ENCODE assay signal across 13 cellular contexts in the genomic region with DNA sequence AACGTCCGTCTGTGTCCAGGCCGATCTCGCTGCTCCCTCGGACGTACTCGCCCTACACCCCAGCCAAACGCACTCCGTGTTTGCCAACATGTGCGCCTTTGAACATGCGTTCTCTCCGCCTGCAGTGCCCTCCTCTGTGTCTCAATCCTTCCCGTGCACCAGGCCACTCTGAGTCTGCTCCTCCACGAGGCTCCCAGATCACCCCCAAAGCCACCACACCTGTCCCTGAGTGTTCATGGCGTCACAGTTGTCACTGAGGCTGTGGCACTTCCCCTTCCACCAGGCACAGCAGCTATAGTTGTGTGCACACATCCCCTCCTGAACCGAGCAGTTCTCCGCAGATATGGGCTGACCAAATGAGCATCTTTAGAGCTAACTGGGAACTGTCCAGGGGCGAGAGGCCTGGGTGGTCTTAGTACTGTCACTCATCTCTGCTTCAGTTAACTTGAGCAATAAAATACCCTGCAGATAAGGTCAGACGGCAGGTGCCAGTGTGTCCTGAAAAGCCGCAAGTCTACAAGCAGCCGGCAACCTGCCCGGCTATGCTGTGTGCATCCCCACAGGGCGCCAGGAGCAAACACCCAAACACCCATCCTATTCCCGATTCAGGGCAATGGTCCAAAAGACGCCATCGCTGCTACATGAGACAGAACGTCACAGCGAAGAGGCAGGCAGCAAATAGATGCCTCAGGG. TPM values are rescaled to one million over a fixed set of nuclear protein-coding genes. Genes with fewer than 3 reads are reported as not detected.
DNase-seq lines count a peak whose midpoint lies in the region; ATAC-seq and TF ChIP-seq lines count a peak whose summit lies in the region.
"Had no signal": no experiment of that assay in that cellular context is flagged by ENCODE, and none has a peak within 500 bp of the region (broad histone marks: within the 10 kb centered on the region; RNA-seq: fewer than 3 reads in every experiment).

No MANE protein-coding gene starts in this region.

- 85% methylated on average over 12 of the region's 28 CpGs; no CpG with 5 or more reads in 1 of the 2 experiments for WGBS in IMR-90 (ENCODE audit: extremely low coverage in 2 of 2, insufficient read length in 1 of 2), 2 experiments
- 90 to 91% methylated on average over 23 to 28 of the region's 28 CpGs for WGBS in GM23248 (ENCODE audit: low coverage in 1 of 2, low lambda C conversion rate in 2 of 2, missing lambda C conversion rate in 2 of 2), 2 experiments

- ATAC-seq in IMR-90 (ENCODE audit: low read depth) = no peak
- no peak for ATAC-seq in activated naive CD8-positive, alpha-beta T cell treated with anti-CD3 and anti-CD28 coated beads, Interleukin-2, amount 10 ng/mL, durations not matched to agents 7 days and 5 days (ENCODE audit: low read depth)
- ATAC-seq: HCT116, left lobe of liver, PC-3 had no signal

- dilution Hi-C loops in IMR-90 (cut with HindIII; ENCODE audit: low sequenced_read_pairs, unreplicated experiment) = no loop called here

- peaks cover 32% of the 10 kb centered on the region for H3F3A ChIP-seq in neural progenitor cell (ENCODE audit: low read depth)
- peaks cover 5% of the 10 kb centered on the region for H3F3A ChIP-seq in GM23248 (ENCODE audit: insufficient read depth)

- H3K9me3 Mint-ChIP-seq in activated naive CD8-positive, alpha-beta T cell treated with anti-CD3 and anti-CD28 coated beads, Interleukin-2, amount 10 ng/mL, durations not matched to agents 7 days and 5 days = peaks cover 18% of the 10 kb centered on the region
- peaks cover 11% of the 10 kb centered on the region for H3K9me3 Mint-ChIP-seq in neural progenitor cell

- no peaks in the 10 kb centered on the region for H3K27me3 Mint-ChIP-seq in activated naive CD8-positive, alpha-beta T cell treated with anti-CD3 and anti-CD28 coated beads, Interleukin-2, amount 10 ng/mL, durations not matched to agents 7 days and 5 days
- H3K27me3 Mint-ChIP-seq in neural progenitor cell (ENCODE audit: insufficient read depth, low read depth) = peaks cover 10% of the 10 kb centered on the region

- peaks cover 3 to 78% of the 10 kb centered on the region in 2 experiments for H3K79me1 ChIP-seq in IMR-90 (ENCODE audit: low read depth in 1 of 2, low read length in 2 of 2)

- H3K9me3 ChIP-seq in IMR-90 (ENCODE audit: control insufficient read depth, insufficient read depth, low read length) (no peaks in the 10 kb centered on the region), neural progenitor cell (ENCODE audit: low read depth) (no peaks in the 10 kb centered on the region), GM23248 (ENCODE audit: low read depth) (no peaks in the 10 kb centered on the region)

- H3K27ac ChIP-seq in IMR-90 (ENCODE audit: insufficient read depth, low read length) = no peak overlapping the region
- no peak overlapping the region for H3K27ac ChIP-seq in neural progenitor cell
- no peak overlapping the region for H3K27ac ChIP-seq in GM23248
- H3K27ac ChIP-seq: 22Rv1 had no signal

- no peak overlapping the region for H3K56ac ChIP-seq in IMR-90 (ENCODE audit: extremely low read depth, insufficient read depth, low read length)

- H3K79me2 ChIP-seq in neural progenitor cell (ENCODE audit: low read depth) = no peaks in the 10 kb centered on the region
- H3K79me2 ChIP-seq in GM23248 (ENCODE audit: insufficient read depth) = peaks cover 95% of the 10 kb centered on the region

- peaks cover 9% of the 10 kb centered on the region for H3K4me1 Mint-ChIP-seq in activated naive CD8-positive, alpha-beta T cell treated with anti-CD3 and anti-CD28 coated beads, Interleukin-2, amount 10 ng/mL, durations not matched to agents 7 days and 5 days
- H3K4me1 Mint-ChIP-seq in neural progenitor cell = peaks cover 46% of the 10 kb centered on the region

- H3K4me3 Mint-ChIP-seq in activated naive CD8-positive, alpha-beta T cell treated with anti-CD3 and anti-CD28 coated beads, Interleukin-2, amount 10 ng/mL, durations not matched to agents 7 days and 5 days = no peak overlapping the region
- H3K4me3 Mint-ChIP-seq in neural progenitor cell = peak overlapping the region; percentile 57

- DNase-seq in NCI-H1417 (lab: John Stamatoyannopoulos, UW) (peak in 2 of 3 experiments; percentile 23 to 60), NCI-H1417 treated with DMSO at 0.1 percent for 48 hours (lab: John Stamatoyannopoulos, UW) (no peak), IMR-90 (no peak), neural progenitor cell (ENCODE audit: low spot score) (no peak), middle frontal gyrus (ENCODE audit: extremely low spot score, low spot score) (no peak), GM23248 (no peak)
- peak; percentile 15 for DNase-seq in activated naive CD8-positive, alpha-beta T cell treated with anti-CD3 and anti-CD28 coated beads, Interleukin-2, amount 10 ng/mL, durations not matched to agents 7 days and 5 days
- no peak for DNase-seq in stimulated activated CD4-positive, alpha-beta T cell treated with anti-CD3 and anti-CD28 coated beads, Interleukin-1b, Interleukin-23, amount 100 ng/mL, for 48 hours
- DNase-seq: GF-D8, PC-3 had no signal

- peaks cover 36% of the 10 kb centered on the region for H3K4me1 ChIP-seq in IMR-90 (ENCODE audit: control insufficient read depth, insufficient read depth, low read length)
- peaks cover 8% of the 10 kb centered on the region for H3K4me1 ChIP-seq in neural progenitor cell
- peaks cover 12% of the 10 kb centered on the region for H3K4me1 ChIP-seq in GM23248 (ENCODE audit: insufficient read depth)

- no TSS peak for BruUV-seq in IMR-90 (replicated peaks; lab: Mats Ljungman, UMichigan)

- no peak for TF ChIP-seq POLR2A in IMR-90 (IDR thresholded peaks at IDR 0.05; ENCODE audit: low read depth, low read length)

- H3K4me3 ChIP-seq in IMR-90 (ENCODE audit: insufficient read depth, low read depth, low read length) (no peak overlapping the region), neural progenitor cell (no peak overlapping the region), GM23248 (no peak overlapping the region)

- TF ChIP-seq CTCF in IMR-90 (conservative IDR thresholded peaks at IDR 0.05; ENCODE audit: low read depth, low read length) = no peak
- no peak for TF ChIP-seq CTCF in neural progenitor cell (IDR thresholded peaks at IDR 0.05)

- H2AFZ ChIP-seq in IMR-90 (replicated peaks; ENCODE audit: low read length, poor library complexity) = no peak overlapping the region
- H2AFZ ChIP-seq in neural progenitor cell (replicated peaks) = no peak overlapping the region
- H2AFZ ChIP-seq in GM23248 = no peak overlapping the region

- H3K27ac Mint-ChIP-seq in activated naive CD8-positive, alpha-beta T cell treated with anti-CD3 and anti-CD28 coated beads, Interleukin-2, amount 10 ng/mL, durations not matched to agents 7 days and 5 days = no peak overlapping the region
- H3K27ac Mint-ChIP-seq in neural progenitor cell = peak overlapping the region; percentile 97

- H3K4me2 ChIP-seq in IMR-90 (ENCODE audit: low read depth, low read length) = no peak overlapping the region
- no peak overlapping the region for H3K4me2 ChIP-seq in neural progenitor cell
- H3K4me2 ChIP-seq in GM23248 (ENCODE audit: unreplicated experiment) = no peak overlapping the region

- H3K36me3 Mint-ChIP-seq in activated naive CD8-positive, alpha-beta T cell treated with anti-CD3 and anti-CD28 coated beads, Interleukin-2, amount 10 ng/mL, durations not matched to agents 7 days and 5 days = peaks cover 28% of the 10 kb centered on the region
- H3K36me3 Mint-ChIP-seq in neural progenitor cell = peaks cover 7% of the 10 kb centered on the region

- no peak overlapping the region for H3K18ac ChIP-seq in IMR-90 (ENCODE audit: low read depth, low read length)

- H3K9me1 ChIP-seq in IMR-90 (ENCODE audit: insufficient read depth, low read length) = peaks cover 14% of the 10 kb centered on the region

- no peak overlapping the region for H4K91ac ChIP-seq in IMR-90 (ENCODE audit: insufficient read depth, low read depth, low read length)

- no peak for TF ChIP-seq RAD21 in IMR-90 (IDR thresholded peaks at IDR 0.05; ENCODE audit: low read length)

- no peak overlapping the region for H3K14ac ChIP-seq in IMR-90 (replicated peaks; ENCODE audit: low read depth, low read length)

- intact Hi-C loops in IMR-90 (cut with micrococcal nuclease) = no loop called here

- POLR2A ChIA-PET in IMR-90 (lab: Charles Lee; ENCODE audit: unreplicated experiment) = no interaction called here
- POLR2A ChIA-PET in activated naive CD8-positive, alpha-beta T cell treated with anti-CD3 and anti-CD28 coated beads, Interleukin-2, amount 10 ng/mL, durations not matched to agents 7 days and 5 days (lab: Charles Lee) = no interaction called here

- H3K23ac ChIP-seq in IMR-90 (ENCODE audit: low read depth, low read length) = no peak overlapping the region; the same call in 1 of the 2 replicates

- H2AK9ac ChIP-seq in IMR-90 (replicated peaks; ENCODE audit: low read depth, low read length, poor library complexity) = no peak overlapping the region

- H2BK5ac ChIP-seq in IMR-90 (ENCODE audit: low read depth, low read length, poor library complexity, severe bottlenecking) = no peak overlapping the region

- no peaks in the 10 kb centered on the region for H3K9me2 ChIP-seq in GM23248 (ENCODE audit: insufficient read depth)

- H3K4ac ChIP-seq in IMR-90 (ENCODE audit: low read depth, low read length) = peak overlapping the region; percentile 7; the same call in 1 of the 2 replicates

- no peak overlapping the region for H2BK15ac ChIP-seq in IMR-90 (ENCODE audit: low read depth, low read length)

- H4K20me1 ChIP-seq in IMR-90 (ENCODE audit: insufficient read depth, low read length) (peaks cover 69% of the 10 kb centered on the region), neural progenitor cell (ENCODE audit: low read depth) (no peaks in the 10 kb centered on the region), GM23248 (ENCODE audit: insufficient read depth) (peaks cover 10% of the 10 kb centered on the region; the same call in 1 of the 2 replicates)

- H2BK20ac ChIP-seq in IMR-90 (ENCODE audit: low read depth, low read length) = no peak overlapping the region

- no peaks in the 10 kb centered on the region for H3K27me3 ChIP-seq in IMR-90 (ENCODE audit: control insufficient read depth, insufficient read depth, low read length)
- H3K27me3 ChIP-seq in neural progenitor cell = no peaks in the 10 kb centered on the region
- no peaks in the 10 kb centered on the region for H3K27me3 ChIP-seq in GM23248 (replicated peaks; ENCODE audit: insufficient read depth)

- H2AK5ac ChIP-seq in IMR-90 (ENCODE audit: low read depth, low read length) = peak overlapping the region; percentile 27; the same call in 1 of the 2 replicates

- no peak overlapping the region for H4K5ac ChIP-seq in IMR-90 (ENCODE audit: low read depth, low read length)

- H2BK120ac ChIP-seq in IMR-90 (ENCODE audit: low read depth, low read length) = no peak overlapping the region

- no peak overlapping the region; a peak in 1 of 4 replicates for H4K8ac ChIP-seq in IMR-90 (ENCODE audit: low read depth in 2 of 2, low read length in 2 of 2)

- CTCF ChIA-PET in IMR-90 (lab: Yijun Ruan, JAX) = no interaction called here

- peaks cover 9% of the 10 kb centered on the region for H3K36me3 ChIP-seq in IMR-90 (ENCODE audit: control insufficient read depth, insufficient read depth, low read length)
- no peaks in the 10 kb centered on the region for H3K36me3 ChIP-seq in neural progenitor cell
- no peaks in the 10 kb centered on the region for H3K36me3 ChIP-seq in GM23248 (ENCODE audit: low read depth)

- no peak overlapping the region for H3K9ac ChIP-seq in IMR-90 (ENCODE audit: low read depth, low read length)
- no peak overlapping the region for H3K9ac ChIP-seq in neural progenitor cell
- no peak overlapping the region for H3K9ac ChIP-seq in GM23248

- in situ Hi-C loops in IMR-90 (cut with MboI; ENCODE audit: low sequenced_read_pairs) (no loop called here), GM23248 (cut with MboI) (no loop called here)

RNA-seq across cellular contexts. Expression of gene RASA3, which starts 35.5 kb away (rescaled TPM):
- total RNA-seq in IMR-90 (2012; rRNA removed) (21.0 and 22.8 TPM in 2 replicates), neural progenitor cell (ENCODE audit: low replicate concordance) (2.9 and 6.0 TPM in 2 replicates)
- polyA plus RNA-seq in IMR-90 (2012; rRNA removed) (31.0 and 31.4 TPM in 2 replicates), GM23248 (2016; fragmentation: Nextera tagmentation; extraction: Ambion mirVana) (30.0 and 34.3 TPM in 2 replicates)
- 22.9 and 29.5 TPM in 2 replicates for polyA plus RNA-seq in IMR-90 (2012; cell fraction: cytosol; rRNA removed)
- 48.4 and 48.8 TPM in 2 replicates for polyA plus RNA-seq in IMR-90 (2012; cell fraction: nucleus; rRNA removed; ENCODE audit: low replicate concordance)
- 10 to 100 TPM; 65.6 to 73.9 TPM for total RNA-seq in activated naive CD8-positive, alpha-beta T cell treated with anti-CD3 and anti-CD28 coated beads, Interleukin-2, amount 10 ng/mL, durations not matched to agents 7 days and 5 days
- total RNA-seq in GM23248 (2014; rRNA removed; shearing (Covaris generic)) = 36.7 and 46.2 TPM in 2 replicates

Comparison
In these comparisons a context has a peak if more than half of its experiments do, and no peak if none do; other contexts are left out.
1. DNase-seq: peak in NCI-H1417 (2 of 3) and activated naive CD8-positive, alpha-beta T cell treated with anti-CD3 and anti-CD28 coated beads, Interleukin-2, amount 10 ng/mL, durations not matched to agents 7 days and 5 days (single experiment); none in NCI-H1417 treated with DMSO at 0.1 percent for 48 hours (single experiment), IMR-90 (single experiment), neural progenitor cell (single experiment), middle frontal gyrus (single experiment), stimulated activated CD4-positive, alpha-beta T cell treated with anti-CD3 and anti-CD28 coated beads, Interleukin-1b, Interleukin-23, amount 100 ng/mL, for 48 hours (single experiment) and GM23248 (single experiment).